ENCODE assay signal across 7 cellular contexts in genomic region chr7:107652642-107653041, GRCh38.
"Had no signal": no experiment of that assay in that cellular context is flagged by ENCODE, and none has a peak within 500 bp of the region (broad histone marks: within the 10 kb centered on the region; RNA-seq: fewer than 3 reads in every experiment).

No MANE protein-coding gene starts in this region.

- DNase-seq: GDM1, GF-D8 had no signal

- FAIRE-seq: G401.6, GM12878, GM12892, GM18507, GM19239 had no signal

- ATAC-seq: GM12878 had no signal

- H3K4me3 ChIP-seq: GM12878 had no signal
